28 cellular contexts compared by ENCODE assay signal in the genomic region with DNA sequence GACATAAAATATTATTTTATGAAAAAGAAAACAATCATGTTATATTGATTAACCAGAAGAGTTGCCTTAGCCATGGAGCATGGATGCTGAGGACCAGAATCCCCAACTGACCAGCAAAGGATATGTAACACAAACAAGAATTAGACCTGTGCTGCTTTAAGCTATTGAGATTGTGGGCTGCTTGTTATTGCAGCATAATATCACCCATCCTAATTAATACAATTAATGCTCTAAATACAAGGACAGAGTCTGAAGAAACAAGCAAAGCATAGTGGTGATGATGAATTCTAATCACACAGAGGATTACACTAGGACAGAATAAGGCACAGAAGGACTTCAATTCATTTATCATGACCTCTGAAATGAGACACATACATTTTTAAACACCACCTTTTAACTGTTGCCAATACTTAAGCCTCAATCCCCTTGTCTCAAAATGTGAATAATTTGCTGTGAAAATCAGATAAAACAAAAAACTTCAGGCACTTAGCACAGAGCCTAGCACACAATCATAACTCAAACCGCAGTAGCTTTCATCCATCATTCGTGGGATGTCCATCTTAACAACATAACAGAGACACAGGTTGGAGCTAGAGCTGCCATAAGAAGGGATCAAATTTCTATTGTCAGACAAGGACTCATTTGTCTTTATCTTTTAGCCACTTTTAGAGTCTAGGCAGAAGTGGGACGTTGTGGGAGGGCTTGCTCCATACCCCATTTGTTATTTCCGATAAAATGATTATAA.
"Had no signal": no experiment of that assay in that cellular context is flagged by ENCODE, and none has a peak within 500 bp of the region (broad histone marks: within the 10 kb centered on the region; RNA-seq: fewer than 3 reads in every experiment).

No MANE protein-coding gene starts in this region.

- H2AFZ ChIP-seq: neural progenitor cell, parathyroid adenoma had no signal

- H3K4me1 Mint-ChIP-seq: stimulated activated effector memory CD8-positive, alpha-beta T cell treated with anti-CD3 and anti-CD28 coated beads, Interleukin-12 subunit alpha, Interleukin-12 subunit beta, amount 100 ng/mL, for 72 hours; stimulated activated naive B cell treated with anti-CD40 and anti-IgM and Interleukin-4, amounts not matched to agents 10 μg/mL and 1 μg/mL and 100 μg/mL, for 72 hours had no signal

- H3K9ac ChIP-seq: neural progenitor cell, parathyroid adenoma had no signal

- H3K9me3 ChIP-seq: psoas muscle, right lobe of liver, sigmoid colon, thoracic aorta, thyroid gland, upper lobe of right lung, uterus had no signal

- H3K27me3 ChIP-seq: neural progenitor cell, ovary, right lobe of liver, sigmoid colon, stomach, thyroid gland, tibial nerve, upper lobe of right lung, uterus had no signal

- H3K27me3 Mint-ChIP-seq: progenitor cell of endocrine pancreas; stimulated activated naive CD8-positive, alpha-beta T cell treated with anti-CD3 and anti-CD28 coated beads, Interleukin-15, Interleukin-2, amounts not matched to agents 100 ng/mL and 50 ng/mL, for 24 hours had no signal

- H3K36me3 ChIP-seq: neural progenitor cell, ovary, right lobe of liver, sigmoid colon, stomach, thoracic aorta, thyroid gland, tibial nerve, upper lobe of right lung, uterus had no signal

- H3K36me3 Mint-ChIP-seq: natural killer cell treated with Interleukin-12 subunit alpha and Interleukin-12 subunit beta and Interleukin-15 and Interleukin-18, amount 100 ng/mL, for 72 hours; neural progenitor cell; stimulated activated effector memory CD8-positive, alpha-beta T cell treated with anti-CD3 and anti-CD28 coated beads, Interleukin-12 subunit alpha, Interleukin-12 subunit beta, amount 100 ng/mL, for 72 hours; stimulated activated naive B cell treated with anti-CD40 and anti-IgM and Interleukin-4, amounts not matched to agents 10 μg/mL and 1 μg/mL and 100 μg/mL, for 72 hours had no signal

- H3K4me3 Mint-ChIP-seq: naive thymus-derived CD8-positive, alpha-beta T cell; natural killer cell treated with Interleukin-12 subunit alpha and Interleukin-12 subunit beta and Interleukin-15 and Interleukin-18, amount 100 ng/mL, for 72 hours; nephron progenitor cell; neural progenitor cell; stimulated activated effector memory CD8-positive, alpha-beta T cell treated with anti-CD3 and anti-CD28 coated beads, Interleukin-12 subunit alpha, Interleukin-12 subunit beta, amount 100 ng/mL, for 72 hours; stimulated activated naive B cell treated with anti-CD40 and anti-IgM and Interleukin-4, amounts not matched to agents 10 μg/mL and 1 μg/mL and 100 μg/mL, for 72 hours; stimulated activated naive CD8-positive, alpha-beta T cell treated with anti-CD3 and anti-CD28 coated beads, Interleukin-15, Interleukin-2, amounts not matched to agents 100 ng/mL and 50 ng/mL, for 24 hours had no signal

- H3K4me2 ChIP-seq: neural progenitor cell had no signal

- H3K27ac ChIP-seq: neural progenitor cell, ovary, parathyroid adenoma, psoas muscle, right lobe of liver, sigmoid colon, stomach, thoracic aorta, thyroid gland, tibial nerve, upper lobe of right lung, uterus had no signal

- H3K4me3 ChIP-seq: neural progenitor cell, ovary, psoas muscle, right lobe of liver, sigmoid colon, stomach, thoracic aorta, thyroid gland, tibial nerve, upper lobe of right lung, uterus had no signal

- DNase-seq: naive thymus-derived CD8-positive, alpha-beta T cell; nephron progenitor cell; occipital lobe; ovary; psoas muscle; right lobe of liver; sigmoid colon; small intestine; stimulated activated CD4-positive, alpha-beta T cell treated with anti-CD3 and anti-CD28 coated beads, Interleukin-15, amount 100 ng/mL, for 24 hours; stimulated activated CD4-positive, alpha-beta T cell treated with anti-CD3 and anti-CD28 coated beads, Interleukin-2, amount 100 ng/mL, for 24 hours; stimulated activated CD4-positive, alpha-beta T cell treated with anti-CD3 and anti-CD28 coated beads, Interleukin-2, amount 100 ng/mL, for 48 hours; stimulated activated CD4-positive, alpha-beta T cell treated with anti-CD3 and anti-CD28 coated beads, Interleukin-4, amount 100 ng/mL, for 24 hours; stimulated activated naive B cell treated with anti-CD40 and anti-IgM and Interleukin-4, amounts not matched to agents 10 μg/mL and 1 μg/mL and 100 μg/mL, for 72 hours; stimulated activated naive CD4-positive, alpha-beta T cell treated with Interleukin-2 at 50 U/mL for 16 hours; stomach; thyroid gland; trophoblast cell; upper lobe of right lung; uterus had no signal

- H3K27ac Mint-ChIP-seq: naive thymus-derived CD8-positive, alpha-beta T cell; natural killer cell treated with Interleukin-12 subunit alpha and Interleukin-12 subunit beta and Interleukin-15 and Interleukin-18, amount 100 ng/mL, for 72 hours; nephron progenitor cell; neural progenitor cell; progenitor cell of endocrine pancreas; stimulated activated effector memory CD8-positive, alpha-beta T cell treated with anti-CD3 and anti-CD28 coated beads, Interleukin-12 subunit alpha, Interleukin-12 subunit beta, amount 100 ng/mL, for 72 hours; stimulated activated naive B cell treated with anti-CD40 and anti-IgM and Interleukin-4, amounts not matched to agents 10 μg/mL and 1 μg/mL and 100 μg/mL, for 72 hours; stimulated activated naive CD8-positive, alpha-beta T cell treated with anti-CD3 and anti-CD28 coated beads, Interleukin-15, Interleukin-2, amounts not matched to agents 100 ng/mL and 50 ng/mL, for 24 hours had no signal

- H3K4me1 ChIP-seq: neural progenitor cell, parathyroid adenoma, psoas muscle, right lobe of liver, sigmoid colon, stomach, thyroid gland, tibial nerve, upper lobe of right lung, uterus had no signal

- FAIRE-seq: small intestine had no signal

- H3K9me3 Mint-ChIP-seq: natural killer cell treated with Interleukin-12 subunit alpha and Interleukin-12 subunit beta and Interleukin-15 and Interleukin-18, amount 100 ng/mL, for 72 hours; stimulated activated effector memory CD8-positive, alpha-beta T cell treated with anti-CD3 and anti-CD28 coated beads, Interleukin-12 subunit alpha, Interleukin-12 subunit beta, amount 100 ng/mL, for 72 hours had no signal

- ATAC-seq: naive thymus-derived CD8-positive, alpha-beta T cell; natural killer cell treated with Interleukin-12 subunit alpha and Interleukin-12 subunit beta and Interleukin-15 and Interleukin-18, amount 100 ng/mL, for 72 hours; psoas muscle; right cardiac atrium; right lobe of liver; stimulated activated effector memory CD8-positive, alpha-beta T cell treated with anti-CD3 and anti-CD28 coated beads, Interleukin-12 subunit alpha, Interleukin-12 subunit beta, amount 100 ng/mL, for 72 hours; stimulated activated naive B cell treated with anti-CD40 and anti-IgM and Interleukin-4, amounts not matched to agents 10 μg/mL and 1 μg/mL and 100 μg/mL, for 72 hours; upper lobe of right lung had no signal

- H3K79me2 ChIP-seq: parathyroid adenoma had no signal
